In genomic region chr11:111455291-111456085, GRCh38 we compare ENCODE assay signal across 17 cellular contexts. TPM values are rescaled to one million over a fixed set of nuclear protein-coding genes. Genes with fewer than 3 reads are reported as not detected.
A peak's percentile ranks its signal among the peaks of the same experiment; 100 is the strongest.
DNase-seq lines count a peak whose midpoint lies in the region; ATAC-seq and TF ChIP-seq lines count a peak whose summit lies in the region.
"Had no signal": no experiment of that assay in that cellular context is flagged by ENCODE, and none has a peak within 500 bp of the region (broad histone marks: within the 10 kb centered on the region; RNA-seq: fewer than 3 reads in every experiment).

No MANE protein-coding gene starts in this region.

- no peaks in the 10 kb centered on the region for H3K9me3 Mint-ChIP-seq in GM23338
- H3K9me3 Mint-ChIP-seq: activated CD4-positive, alpha-beta T cell treated with anti-CD3 and anti-CD28 coated beads, Interleukin-2, amount 10 ng/mL, durations not matched to agents 7 days and 5 days; activated naive CD8-positive, alpha-beta T cell treated with anti-CD3 and anti-CD28 coated beads, Interleukin-2, amount 50 U/mL, for 24 hours; activated T-helper 1 cell treated with anti-CD3 and anti-CD28 coated beads, Interleukin-12 subunit alpha, Interleukin-12 subunit beta, Interleukin-2, Interleukin-4 antibody, amounts not matched to agents 30 ng/mL and 10 ng/mL and 1 ng/mL, durations not matched to agents 14 hours and 24 hours and 36 hours; natural killer cell treated with Interleukin-12 subunit alpha and Interleukin-12 subunit beta and Interleukin-15 and Interleukin-18, amount 100 ng/mL, for 72 hours had no signal

- H3K27me3 Mint-ChIP-seq in GM23338 (ENCODE audit: insufficient read depth, low read depth, poor library complexity): peaks cover 14% of the 10 kb centered on the region

- H3K4me2 ChIP-seq in GM23338: peak overlapping the region; percentile 78
- no peak overlapping the region for H3K4me2 ChIP-seq in Loucy (ENCODE audit: low read depth, low read length, poor library complexity, severe bottlenecking)
- no peak overlapping the region for H3K4me2 ChIP-seq in osteoblast (ENCODE audit: insufficient read depth, low read length)
- H3K4me2 ChIP-seq: BLaER1 had no signal

- DNase-seq in GM23338 (ENCODE audit: low spot score) (no peak), cerebellum (ENCODE audit: low spot score) (peak; percentile 70), osteoblast (ENCODE audit: insufficient read length, low spot score, missing footprints) (no peak), NCI-H187 treated with DMSO at 0.1 percent for 48 hours (lab: John Stamatoyannopoulos, UW) (no peak)
- DNase-seq in activated T-cell treated with anti-CD3 and anti-CD28 coated beads, Interleukin-2, amount 50 U/mL, for 48 hours: no peak
- DNase-seq: DMS153 had no signal

- peak overlapping the region; percentile 74 for H3K4me3 Mint-ChIP-seq in GM23338
- H3K4me3 Mint-ChIP-seq: activated CD4-positive, alpha-beta T cell treated with anti-CD3 and anti-CD28 coated beads, Interleukin-2, amount 10 ng/mL, durations not matched to agents 7 days and 5 days; activated naive CD8-positive, alpha-beta T cell treated with anti-CD3 and anti-CD28 coated beads, Interleukin-2, amount 50 U/mL, for 24 hours; activated T-helper 1 cell treated with anti-CD3 and anti-CD28 coated beads, Interleukin-12 subunit alpha, Interleukin-12 subunit beta, Interleukin-2, Interleukin-4 antibody, amounts not matched to agents 30 ng/mL and 10 ng/mL and 1 ng/mL, durations not matched to agents 14 hours and 24 hours and 36 hours; natural killer cell treated with Interleukin-12 subunit alpha and Interleukin-12 subunit beta and Interleukin-15 and Interleukin-18, amount 100 ng/mL, for 72 hours had no signal

- peak overlapping the region; percentile 9 for H3K9ac ChIP-seq in Loucy (ENCODE audit: low read depth, low read length, poor library complexity, severe bottlenecking)
- H3K9ac ChIP-seq: BLaER1 had no signal

- H3K27ac ChIP-seq in GM23338 (ENCODE audit: low read depth) (no peak overlapping the region), osteoblast (ENCODE audit: low read depth, low read length) (no peak overlapping the region)
- H3K27ac ChIP-seq: BLaER1, testis had no signal

- no peak overlapping the region for H3K27ac Mint-ChIP-seq in GM23338
- H3K27ac Mint-ChIP-seq: activated CD4-positive, alpha-beta T cell treated with anti-CD3 and anti-CD28 coated beads, Interleukin-2, amount 10 ng/mL, durations not matched to agents 7 days and 5 days; activated naive CD8-positive, alpha-beta T cell treated with anti-CD3 and anti-CD28 coated beads, Interleukin-2, amount 50 U/mL, for 24 hours; activated T-helper 1 cell treated with anti-CD3 and anti-CD28 coated beads, Interleukin-12 subunit alpha, Interleukin-12 subunit beta, Interleukin-2, Interleukin-4 antibody, amounts not matched to agents 30 ng/mL and 10 ng/mL and 1 ng/mL, durations not matched to agents 14 hours and 24 hours and 36 hours; natural killer cell treated with Interleukin-12 subunit alpha and Interleukin-12 subunit beta and Interleukin-15 and Interleukin-18, amount 100 ng/mL, for 72 hours had no signal

- H3K27me3 ChIP-seq in GM23338 (ENCODE audit: insufficient read depth): no peaks in the 10 kb centered on the region
- H3K27me3 ChIP-seq in Loucy (ENCODE audit: insufficient read depth, low read length, poor library complexity, severe bottlenecking): no peaks in the 10 kb centered on the region
- peaks cover 14% of the 10 kb centered on the region for H3K27me3 ChIP-seq in osteoblast (ENCODE audit: insufficient read depth, low read length)
- H3K27me3 ChIP-seq: BLaER1, testis had no signal

- ATAC-seq in GM23338 (peak; percentile 55), HG02678 (IDR thresholded peaks at IDR 0.05; ENCODE audit: unreplicated experiment) (no peak)

- H3K79me2 ChIP-seq in GM23338 (replicated peaks; ENCODE audit: insufficient read depth) (no peaks in the 10 kb centered on the region), Loucy (ENCODE audit: insufficient read depth, low read length) (no peaks in the 10 kb centered on the region), osteoblast (ENCODE audit: insufficient read depth, low read length) (no peaks in the 10 kb centered on the region)

- H3K9me2 ChIP-seq in GM23338 (ENCODE audit: insufficient read depth) (no peaks in the 10 kb centered on the region), Loucy (replicated peaks; ENCODE audit: low read depth, low read length) (no peaks in the 10 kb centered on the region)

- H3K4me3 ChIP-seq in GM23338 (peak overlapping the region; percentile 54), Loucy (ENCODE audit: low read length, poor library complexity, severe bottlenecking) (no peak overlapping the region), osteoblast (ENCODE audit: insufficient read depth, low read length) (no peak overlapping the region)
- H3K4me3 ChIP-seq: BLaER1, lung, testis had no signal

- H2AFZ ChIP-seq in GM23338 (peak overlapping the region; percentile 94), Loucy (ENCODE audit: low read length) (peak overlapping the region; percentile 71), osteoblast (ENCODE audit: low read length) (peak overlapping the region; percentile 86)

- H3K36me3 Mint-ChIP-seq in GM23338 (ENCODE audit: low read depth): no peaks in the 10 kb centered on the region; the same call in 2 of the 3 replicates
- H3K36me3 Mint-ChIP-seq: natural killer cell treated with Interleukin-12 subunit alpha and Interleukin-12 subunit beta and Interleukin-15 and Interleukin-18, amount 100 ng/mL, for 72 hours had no signal

- peaks cover 14% of the 10 kb centered on the region for H3K4me1 Mint-ChIP-seq in GM23338
- H3K4me1 Mint-ChIP-seq: activated CD4-positive, alpha-beta T cell treated with anti-CD3 and anti-CD28 coated beads, Interleukin-2, amount 10 ng/mL, durations not matched to agents 7 days and 5 days; activated naive CD8-positive, alpha-beta T cell treated with anti-CD3 and anti-CD28 coated beads, Interleukin-2, amount 50 U/mL, for 24 hours had no signal

- H3K36me3 ChIP-seq in GM23338 (ENCODE audit: insufficient read depth): no peaks in the 10 kb centered on the region
- H3K36me3 ChIP-seq in Loucy (ENCODE audit: insufficient read depth, low read length): no peaks in the 10 kb centered on the region
- H3K36me3 ChIP-seq in osteoblast (ENCODE audit: insufficient read depth, low read length): no peaks in the 10 kb centered on the region
- H3K36me3 ChIP-seq: BLaER1 had no signal

- H3K4me1 ChIP-seq in GM23338 (ENCODE audit: insufficient read depth) (no peaks in the 10 kb centered on the region), Loucy (ENCODE audit: insufficient read depth, low read length, poor library complexity, severe bottlenecking) (peaks cover 5% of the 10 kb centered on the region), osteoblast (ENCODE audit: insufficient read depth, low read length) (no peaks in the 10 kb centered on the region)
- H3K4me1 ChIP-seq: testis had no signal

- no peaks in the 10 kb centered on the region for H3K9me3 ChIP-seq in Loucy (ENCODE audit: insufficient read depth, low read depth, low read length)
- no peaks in the 10 kb centered on the region for H3K9me3 ChIP-seq in osteoblast (ENCODE audit: low read depth, low read length)
- H3K9me3 ChIP-seq: BLaER1, testis had no signal

- no peaks in the 10 kb centered on the region for H4K20me1 ChIP-seq in GM23338 (replicated peaks; ENCODE audit: insufficient read depth)
- H4K20me1 ChIP-seq in Loucy (ENCODE audit: insufficient read depth, low read length, poor library complexity, severe bottlenecking): no peaks in the 10 kb centered on the region
- no peaks in the 10 kb centered on the region for H4K20me1 ChIP-seq in osteoblast (ENCODE audit: insufficient read depth, low read length)

- TF ChIP-seq CTCF in GM23338 (conservative IDR thresholded peaks at IDR 0.05; ENCODE audit: low read depth in 2 of 2) (no peak), Loucy (conservative IDR thresholded peaks at IDR 0.05; ENCODE audit: low read length) (no peak), osteoblast (IDR thresholded peaks at IDR 0.05; ENCODE audit: extremely low read depth, low read depth, low read length) (no peak)

- H3F3A ChIP-seq in GM23338 (replicated peaks; ENCODE audit: low read depth) (no peaks in the 10 kb centered on the region), Loucy (ENCODE audit: low read depth) (no peaks in the 10 kb centered on the region)

TF ChIP-seq in GM23338, 12 proteins besides CTCF, POLR2A, EP300 and RAD21 (continues in another document):
- no peak for TF ChIP-seq POLR2AphosphoS5 (IDR thresholded peaks at IDR 0.05; ENCODE audit: low read depth)
- TF ChIP-seq ZNF331 (CRISPR knock-in tag; IDR thresholded peaks at IDR 0.05; ENCODE audit: low read depth): no peak
- TF ChIP-seq JUNB (IDR thresholded peaks at IDR 0.05; ENCODE audit: unreplicated experiment): no peak
- no peak for TF ChIP-seq EZH2phosphoT487 (IDR thresholded peaks at IDR 0.05; ENCODE audit: unreplicated experiment)
- no peak for TF ChIP-seq CREB1 (CRISPR knock-in tag; IDR thresholded peaks at IDR 0.05; ENCODE audit: low read depth)
- TF ChIP-seq EZH2 (IDR thresholded peaks at IDR 0.05; ENCODE audit: low read depth, unreplicated experiment): no peak
- no peak for TF ChIP-seq ZNF114 (CRISPR knock-in tag; IDR thresholded peaks at IDR 0.05)

RNA-seq across cellular contexts. Expression of gene BTG4, which starts 56.7 kb away (rescaled TPM):
- total RNA-seq in GM23338 (2014; rRNA removed; shearing (Covaris generic)): 0.31 TPM in 1 of 2 replicates, not detected in the other
- polyA plus RNA-seq in GM23338 (2016; fragmentation: Nextera tagmentation; extraction: Ambion mirVana): 0.21 TPM in 1 of 2 replicates, not detected in the other
- total RNA-seq in cerebellum (not detected), osteoblast (0.29 TPM in 1 of 2 replicates, not detected in the other)
- total RNA-seq: activated CD4-positive, alpha-beta T cell treated with anti-CD3 and anti-CD28 coated beads, Interleukin-2, amount 10 ng/mL, durations not matched to agents 7 days and 5 days; activated T-helper 1 cell treated with anti-CD3 and anti-CD28 coated beads, Interleukin-12 subunit alpha, Interleukin-12 subunit beta, Interleukin-2, Interleukin-4 antibody, amounts not matched to agents 30 ng/mL and 10 ng/mL and 1 ng/mL, durations not matched to agents 14 hours and 24 hours and 36 hours; frontal cortex; natural killer cell treated with Interleukin-12 subunit alpha and Interleukin-12 subunit beta and Interleukin-15 and Interleukin-18, amount 100 ng/mL, for 72 hours; renal cortical epithelial cell had no signal

RNA-seq across cellular contexts. Expression of gene HOATZ, which starts 59.1 kb away (rescaled TPM):
- total RNA-seq in GM23338 (2014; rRNA removed; shearing (Covaris generic)): not detected in 2 replicates
- not detected in 2 replicates for polyA plus RNA-seq in GM23338 (2016; fragmentation: Nextera tagmentation; extraction: Ambion mirVana)
- total RNA-seq in cerebellum: not detected
- not detected in 2 replicates for total RNA-seq in osteoblast
- total RNA-seq: activated CD4-positive, alpha-beta T cell treated with anti-CD3 and anti-CD28 coated beads, Interleukin-2, amount 10 ng/mL, durations not matched to agents 7 days and 5 days; activated T-helper 1 cell treated with anti-CD3 and anti-CD28 coated beads, Interleukin-12 subunit alpha, Interleukin-12 subunit beta, Interleukin-2, Interleukin-4 antibody, amounts not matched to agents 30 ng/mL and 10 ng/mL and 1 ng/mL, durations not matched to agents 14 hours and 24 hours and 36 hours; frontal cortex; natural killer cell treated with Interleukin-12 subunit alpha and Interleukin-12 subunit beta and Interleukin-15 and Interleukin-18, amount 100 ng/mL, for 72 hours; renal cortical epithelial cell had no signal
